ENCODE assay signal across 1 cellular context in the genomic region with DNA sequence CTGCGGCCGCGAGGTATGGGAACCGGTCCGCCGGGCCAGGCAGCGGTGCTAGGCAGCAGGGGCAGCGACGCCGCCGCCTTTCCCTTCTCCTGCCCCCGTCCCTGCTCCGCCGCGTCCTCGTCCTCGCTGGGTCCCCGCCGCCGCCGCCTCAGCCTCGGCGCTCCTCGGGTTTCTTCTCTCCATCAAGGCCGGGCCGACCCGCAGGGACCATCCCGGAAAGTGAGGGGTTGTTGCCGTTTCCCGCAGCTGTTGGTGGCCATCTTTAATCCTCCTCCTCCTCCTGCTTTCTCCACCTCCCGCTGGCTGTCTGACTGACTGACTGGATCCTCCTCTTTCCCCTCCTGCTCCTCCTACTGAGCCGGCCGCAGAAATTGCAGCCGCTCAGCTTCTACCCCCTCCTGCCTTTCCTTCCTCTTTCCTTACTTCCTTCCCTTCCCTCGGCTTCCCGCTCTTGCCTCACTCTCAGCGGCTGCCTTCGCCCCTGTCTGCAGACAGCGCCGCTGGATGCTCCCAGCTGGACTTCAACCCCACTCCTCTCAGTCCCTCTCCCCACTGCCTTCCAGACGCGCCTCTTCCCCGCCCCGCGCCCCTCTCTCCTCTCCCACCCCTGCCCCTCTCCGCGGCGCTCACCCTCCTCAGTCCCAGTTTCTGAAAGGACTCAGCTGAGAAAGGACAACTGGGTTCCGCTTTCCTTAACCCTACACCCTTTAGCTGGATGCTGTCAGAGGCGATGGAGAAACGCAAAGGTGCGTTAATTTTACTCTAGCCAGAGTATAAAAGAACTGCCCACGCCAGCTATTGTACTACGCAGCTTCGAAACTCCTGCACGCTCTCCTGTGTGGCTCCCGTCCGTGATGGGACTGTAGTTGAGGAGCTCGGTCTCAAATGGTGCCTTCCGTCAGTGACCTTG.
TF ChIP-seq lines count a peak whose summit lies in the region.

A gene with protein sequence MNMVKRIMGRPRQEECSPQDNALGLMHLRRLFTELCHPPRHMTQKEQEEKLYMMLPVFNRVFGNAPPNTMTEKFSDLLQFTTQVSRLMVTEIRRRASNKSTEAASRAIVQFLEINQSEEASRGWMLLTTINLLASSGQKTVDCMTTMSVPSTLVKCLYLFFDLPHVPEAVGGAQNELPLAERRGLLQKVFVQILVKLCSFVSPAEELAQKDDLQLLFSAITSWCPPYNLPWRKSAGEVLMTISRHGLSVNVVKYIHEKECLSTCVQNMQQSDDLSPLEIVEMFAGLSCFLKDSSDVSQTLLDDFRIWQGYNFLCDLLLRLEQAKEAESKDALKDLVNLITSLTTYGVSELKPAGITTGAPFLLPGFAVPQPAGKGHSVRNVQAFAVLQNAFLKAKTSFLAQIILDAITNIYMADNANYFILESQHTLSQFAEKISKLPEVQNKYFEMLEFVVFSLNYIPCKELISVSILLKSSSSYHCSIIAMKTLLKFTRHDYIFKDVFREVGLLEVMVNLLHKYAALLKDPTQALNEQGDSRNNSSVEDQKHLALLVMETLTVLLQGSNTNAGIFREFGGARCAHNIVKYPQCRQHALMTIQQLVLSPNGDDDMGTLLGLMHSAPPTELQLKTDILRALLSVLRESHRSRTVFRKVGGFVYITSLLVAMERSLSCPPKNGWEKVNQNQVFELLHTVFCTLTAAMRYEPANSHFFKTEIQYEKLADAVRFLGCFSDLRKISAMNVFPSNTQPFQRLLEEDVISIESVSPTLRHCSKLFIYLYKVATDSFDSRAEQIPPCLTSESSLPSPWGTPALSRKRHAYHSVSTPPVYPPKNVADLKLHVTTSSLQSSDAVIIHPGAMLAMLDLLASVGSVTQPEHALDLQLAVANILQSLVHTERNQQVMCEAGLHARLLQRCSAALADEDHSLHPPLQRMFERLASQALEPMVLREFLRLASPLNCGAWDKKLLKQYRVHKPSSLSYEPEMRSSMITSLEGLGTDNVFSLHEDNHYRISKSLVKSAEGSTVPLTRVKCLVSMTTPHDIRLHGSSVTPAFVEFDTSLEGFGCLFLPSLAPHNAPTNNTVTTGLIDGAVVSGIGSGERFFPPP (N-terminal part only) (minus strand): TSS at position 309 of the 910 bp plus-strand sequence. CDS start 106,099 bp downstream, outside the sequence.

TF ChIP-seq in HepG2, 621 proteins besides CTCF, POLR2A, EP300 and RAD21 (continued from another document and continues in another):
- TF ChIP-seq, protein P1, sequence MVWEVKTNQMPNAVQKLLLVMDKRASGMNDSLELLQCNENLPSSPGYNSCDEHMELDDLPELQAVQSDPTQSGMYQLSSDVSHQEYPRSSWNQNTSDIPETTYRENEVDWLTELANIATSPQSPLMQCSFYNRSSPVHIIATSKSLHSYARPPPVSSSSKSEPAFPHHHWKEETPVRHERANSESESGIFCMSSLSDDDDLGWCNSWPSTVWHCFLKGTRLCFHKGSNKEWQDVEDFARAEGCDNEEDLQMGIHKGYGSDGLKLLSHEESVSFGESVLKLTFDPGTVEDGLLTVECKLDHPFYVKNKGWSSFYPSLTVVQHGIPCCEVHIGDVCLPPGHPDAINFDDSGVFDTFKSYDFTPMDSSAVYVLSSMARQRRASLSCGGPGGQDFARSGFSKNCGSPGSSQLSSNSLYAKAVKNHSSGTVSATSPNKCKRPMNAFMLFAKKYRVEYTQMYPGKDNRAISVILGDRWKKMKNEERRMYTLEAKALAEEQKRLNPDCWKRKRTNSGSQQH (CRISPR knock-in tag; IDR thresholded peaks at IDR 0.05; ENCODE audit: low read depth): no peak
- TF ChIP-seq POGZ (CRISPR knock-in tag; IDR thresholded peaks at IDR 0.05): no peak
- no peak for TF ChIP-seq MTF1 (CRISPR knock-in tag; IDR thresholded peaks at IDR 0.05)
- TF ChIP-seq POLR2AphosphoS5 (IDR thresholded peaks at IDR 0.05; ENCODE audit: low read depth, low read length): peak; percentile 73
- no peak for TF ChIP-seq ELF4 (CRISPR knock-in tag; IDR thresholded peaks at IDR 0.05; ENCODE audit: borderline replicate concordance)
- TF ChIP-seq ZNF224 (CRISPR knock-in tag; IDR thresholded peaks at IDR 0.05): no peak
- 0 out of 2 replicates have a peak, but pooled peaks have one; percentile 26 for TF ChIP-seq DNMT1 (CRISPR knock-in tag; IDR thresholded peaks at IDR 0.05)
- no peak for TF ChIP-seq ZBTB3 (CRISPR knock-in tag; IDR thresholded peaks at IDR 0.05; ENCODE audit: borderline replicate concordance, low read depth)
- no peak for TF ChIP-seq PRPF4 (IDR thresholded peaks at IDR 0.05; ENCODE audit: low read depth, low read length, poor library complexity, severe bottlenecking)
- TF ChIP-seq, protein P2, sequence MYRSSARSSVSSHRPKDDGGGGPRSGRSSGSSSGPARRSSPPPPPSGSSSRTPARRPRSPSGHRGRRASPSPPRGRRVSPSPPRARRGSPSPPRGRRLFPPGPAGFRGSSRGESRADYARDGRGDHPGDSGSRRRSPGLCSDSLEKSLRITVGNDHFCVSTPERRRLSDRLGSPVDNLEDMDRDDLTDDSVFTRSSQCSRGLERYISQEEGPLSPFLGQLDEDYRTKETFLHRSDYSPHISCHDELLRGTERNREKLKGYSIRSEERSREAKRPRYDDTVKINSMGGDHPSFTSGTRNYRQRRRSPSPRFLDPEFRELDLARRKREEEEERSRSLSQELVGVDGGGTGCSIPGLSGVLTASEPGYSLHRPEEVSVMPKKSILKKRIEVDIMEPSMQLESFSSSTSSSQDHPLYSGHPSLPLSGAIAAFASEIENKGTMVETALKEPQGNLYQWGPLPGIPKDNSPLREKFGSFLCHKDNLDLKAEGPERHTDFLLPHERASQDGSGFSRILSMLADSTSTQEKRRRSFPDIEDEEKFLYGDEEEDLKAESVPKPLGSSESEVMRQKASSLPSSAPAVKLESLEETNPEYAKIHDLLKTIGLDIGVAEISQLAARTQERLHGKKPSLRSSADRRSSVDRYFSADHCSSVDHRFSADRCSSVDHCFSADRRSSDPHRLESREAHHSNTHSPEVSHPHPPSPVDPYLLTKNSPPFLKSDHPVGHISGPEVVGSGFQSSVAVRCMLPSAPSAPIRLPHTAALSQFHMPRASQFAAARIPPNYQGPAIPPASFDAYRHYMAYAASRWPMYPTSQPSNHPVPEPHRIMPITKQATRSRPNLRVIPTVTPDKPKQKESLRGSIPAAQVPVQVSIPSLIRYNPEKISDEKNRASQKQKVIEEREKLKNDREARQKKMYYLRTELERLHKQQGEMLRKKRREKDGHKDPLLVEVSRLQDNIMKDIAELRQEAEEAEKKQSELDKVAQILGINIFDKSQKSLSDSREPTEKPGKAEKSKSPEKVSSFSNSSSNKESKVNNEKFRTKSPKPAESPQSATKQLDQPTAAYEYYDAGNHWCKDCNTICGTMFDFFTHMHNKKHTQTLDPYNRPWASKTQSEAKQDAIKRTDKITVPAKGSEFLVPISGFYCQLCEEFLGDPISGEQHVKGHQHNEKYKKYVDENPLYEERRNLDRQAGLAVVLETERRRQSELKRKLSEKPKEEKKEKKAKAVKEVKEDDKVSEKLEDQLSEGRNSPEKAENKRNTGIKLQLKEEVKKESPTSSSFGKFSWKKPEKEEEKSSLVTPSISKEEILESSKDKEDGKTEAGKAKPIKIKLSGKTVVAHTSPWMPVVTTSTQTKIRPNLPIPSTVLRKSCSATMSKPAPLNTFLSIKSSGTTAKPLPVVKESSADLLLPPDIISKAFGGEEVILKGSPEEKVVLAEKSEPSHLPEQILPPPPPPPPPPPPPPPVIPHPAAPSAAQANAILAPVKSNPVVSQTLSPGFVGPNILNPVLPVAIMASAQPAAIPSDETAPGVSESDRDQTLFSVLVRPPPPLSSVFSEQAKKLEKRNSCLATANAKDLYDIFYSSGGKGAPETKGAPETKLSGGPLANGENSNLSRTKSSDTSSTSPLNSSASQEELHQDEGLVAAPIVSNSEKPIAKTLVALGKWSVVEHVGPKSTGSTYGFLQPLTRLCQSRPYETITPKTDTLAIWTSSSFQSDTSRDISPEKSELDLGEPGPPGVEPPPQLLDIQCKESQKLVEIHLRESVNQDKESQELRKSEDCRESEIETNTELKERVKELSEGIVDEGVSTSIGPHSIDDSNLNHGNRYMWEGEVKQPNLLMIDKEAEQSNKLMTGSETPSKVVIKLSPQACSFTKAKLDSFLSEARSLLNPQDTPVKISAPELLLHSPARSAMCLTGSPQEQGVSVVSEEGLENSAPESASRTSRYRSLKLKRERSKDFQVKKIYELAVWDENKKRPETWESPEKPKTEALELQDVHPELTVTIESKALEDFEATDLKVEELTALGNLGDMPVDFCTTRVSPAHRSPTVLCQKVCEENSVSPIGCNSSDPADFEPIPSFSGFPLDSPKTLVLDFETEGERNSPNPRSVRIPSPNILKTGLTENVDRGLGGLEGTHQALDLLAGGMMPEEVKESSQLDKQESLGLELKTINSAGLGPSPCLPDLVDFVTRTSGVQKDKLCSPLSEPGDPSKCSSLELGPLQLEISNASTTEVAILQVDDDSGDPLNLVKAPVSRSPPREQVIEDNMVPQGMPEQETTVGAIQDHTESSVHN (CRISPR knock-in tag; IDR thresholded peaks at IDR 0.05): no peak
- no peak for TF ChIP-seq DPF2 (CRISPR knock-in tag; IDR thresholded peaks at IDR 0.05; ENCODE audit: borderline replicate concordance, low read depth)
- TF ChIP-seq, protein P3, sequence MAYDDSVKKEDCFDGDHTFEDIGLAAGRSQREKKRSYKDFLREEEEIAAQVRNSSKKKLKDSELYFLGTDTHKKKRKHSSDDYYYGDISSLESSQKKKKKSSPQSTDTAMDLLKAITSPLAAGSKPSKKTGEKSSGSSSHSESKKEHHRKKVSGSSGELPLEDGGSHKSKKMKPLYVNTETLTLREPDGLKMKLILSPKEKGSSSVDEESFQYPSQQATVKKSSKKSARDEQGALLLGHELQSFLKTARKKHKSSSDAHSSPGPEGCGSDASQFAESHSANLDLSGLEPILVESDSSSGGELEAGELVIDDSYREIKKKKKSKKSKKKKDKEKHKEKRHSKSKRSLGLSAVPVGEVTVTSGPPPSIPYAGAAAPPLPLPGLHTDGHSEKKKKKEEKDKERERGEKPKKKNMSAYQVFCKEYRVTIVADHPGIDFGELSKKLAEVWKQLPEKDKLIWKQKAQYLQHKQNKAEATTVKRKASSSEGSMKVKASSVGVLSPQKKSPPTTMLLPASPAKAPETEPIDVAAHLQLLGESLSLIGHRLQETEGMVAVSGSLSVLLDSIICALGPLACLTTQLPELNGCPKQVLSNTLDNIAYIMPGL (CRISPR knock-in tag; IDR thresholded peaks at IDR 0.05; ENCODE audit: borderline replicate concordance in 1 of 2, low read depth in 1 of 2): peak; percentile 20 to 44; a peak in 3 of 4 replicates
- TF ChIP-seq, protein P4, sequence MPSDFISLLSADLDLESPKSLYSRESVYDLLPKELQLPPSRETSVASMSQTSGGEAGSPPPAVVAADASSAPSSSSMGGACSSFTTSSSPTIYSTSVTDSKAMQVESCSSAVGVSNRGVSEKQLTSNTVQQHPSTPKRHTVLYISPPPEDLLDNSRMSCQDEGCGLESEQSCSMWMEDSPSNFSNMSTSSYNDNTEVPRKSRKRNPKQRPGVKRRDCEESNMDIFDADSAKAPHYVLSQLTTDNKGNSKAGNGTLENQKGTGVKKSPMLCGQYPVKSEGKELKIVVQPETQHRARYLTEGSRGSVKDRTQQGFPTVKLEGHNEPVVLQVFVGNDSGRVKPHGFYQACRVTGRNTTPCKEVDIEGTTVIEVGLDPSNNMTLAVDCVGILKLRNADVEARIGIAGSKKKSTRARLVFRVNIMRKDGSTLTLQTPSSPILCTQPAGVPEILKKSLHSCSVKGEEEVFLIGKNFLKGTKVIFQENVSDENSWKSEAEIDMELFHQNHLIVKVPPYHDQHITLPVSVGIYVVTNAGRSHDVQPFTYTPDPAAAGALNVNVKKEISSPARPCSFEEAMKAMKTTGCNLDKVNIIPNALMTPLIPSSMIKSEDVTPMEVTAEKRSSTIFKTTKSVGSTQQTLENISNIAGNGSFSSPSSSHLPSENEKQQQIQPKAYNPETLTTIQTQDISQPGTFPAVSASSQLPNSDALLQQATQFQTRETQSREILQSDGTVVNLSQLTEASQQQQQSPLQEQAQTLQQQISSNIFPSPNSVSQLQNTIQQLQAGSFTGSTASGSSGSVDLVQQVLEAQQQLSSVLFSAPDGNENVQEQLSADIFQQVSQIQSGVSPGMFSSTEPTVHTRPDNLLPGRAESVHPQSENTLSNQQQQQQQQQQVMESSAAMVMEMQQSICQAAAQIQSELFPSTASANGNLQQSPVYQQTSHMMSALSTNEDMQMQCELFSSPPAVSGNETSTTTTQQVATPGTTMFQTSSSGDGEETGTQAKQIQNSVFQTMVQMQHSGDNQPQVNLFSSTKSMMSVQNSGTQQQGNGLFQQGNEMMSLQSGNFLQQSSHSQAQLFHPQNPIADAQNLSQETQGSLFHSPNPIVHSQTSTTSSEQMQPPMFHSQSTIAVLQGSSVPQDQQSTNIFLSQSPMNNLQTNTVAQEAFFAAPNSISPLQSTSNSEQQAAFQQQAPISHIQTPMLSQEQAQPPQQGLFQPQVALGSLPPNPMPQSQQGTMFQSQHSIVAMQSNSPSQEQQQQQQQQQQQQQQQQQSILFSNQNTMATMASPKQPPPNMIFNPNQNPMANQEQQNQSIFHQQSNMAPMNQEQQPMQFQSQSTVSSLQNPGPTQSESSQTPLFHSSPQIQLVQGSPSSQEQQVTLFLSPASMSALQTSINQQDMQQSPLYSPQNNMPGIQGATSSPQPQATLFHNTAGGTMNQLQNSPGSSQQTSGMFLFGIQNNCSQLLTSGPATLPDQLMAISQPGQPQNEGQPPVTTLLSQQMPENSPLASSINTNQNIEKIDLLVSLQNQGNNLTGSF (CRISPR knock-in tag; IDR thresholded peaks at IDR 0.05): no peak
- no peak for TF ChIP-seq TBL1XR1 (IDR thresholded peaks at IDR 0.05; ENCODE audit: borderline replicate concordance, low read length, partially characterized antibody)
- peak; percentile 62 for TF ChIP-seq HNF4A (CRISPR knock-in tag; IDR thresholded peaks at IDR 0.05)
- TF ChIP-seq, protein P5, sequence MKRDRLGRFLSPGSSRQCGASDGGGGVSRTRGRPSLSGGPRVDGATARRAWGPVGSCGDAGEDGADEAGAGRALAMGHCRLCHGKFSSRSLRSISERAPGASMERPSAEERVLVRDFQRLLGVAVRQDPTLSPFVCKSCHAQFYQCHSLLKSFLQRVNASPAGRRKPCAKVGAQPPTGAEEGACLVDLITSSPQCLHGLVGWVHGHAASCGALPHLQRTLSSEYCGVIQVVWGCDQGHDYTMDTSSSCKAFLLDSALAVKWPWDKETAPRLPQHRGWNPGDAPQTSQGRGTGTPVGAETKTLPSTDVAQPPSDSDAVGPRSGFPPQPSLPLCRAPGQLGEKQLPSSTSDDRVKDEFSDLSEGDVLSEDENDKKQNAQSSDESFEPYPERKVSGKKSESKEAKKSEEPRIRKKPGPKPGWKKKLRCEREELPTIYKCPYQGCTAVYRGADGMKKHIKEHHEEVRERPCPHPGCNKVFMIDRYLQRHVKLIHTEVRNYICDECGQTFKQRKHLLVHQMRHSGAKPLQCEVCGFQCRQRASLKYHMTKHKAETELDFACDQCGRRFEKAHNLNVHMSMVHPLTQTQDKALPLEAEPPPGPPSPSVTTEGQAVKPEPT (CRISPR knock-in tag; IDR thresholded peaks at IDR 0.05; ENCODE audit: low read depth): no peak
- TF ChIP-seq SNRNP70 (IDR thresholded peaks at IDR 0.05; ENCODE audit: low read depth, low read length): no peak
- no peak for TF ChIP-seq CBX2 (IDR thresholded peaks at IDR 0.05; ENCODE audit: low read depth, low read length)
- TF ChIP-seq CBX2 (CRISPR knock-in tag; IDR thresholded peaks at IDR 0.05; ENCODE audit: low read depth): no peak
- no peak for TF ChIP-seq CHD4 (IDR thresholded peaks at IDR 0.05; ENCODE audit: borderline replicate concordance, low read length)
- TF ChIP-seq GZF1 (CRISPR knock-in tag; IDR thresholded peaks at IDR 0.05): no peak
- TF ChIP-seq ZNF17 (CRISPR knock-in tag; IDR thresholded peaks at IDR 0.05): no peak
- no peak for TF ChIP-seq ARNTL (CRISPR knock-in tag; IDR thresholded peaks at IDR 0.05)
- TF ChIP-seq AGO2 (optimal IDR thresholded peaks at IDR 0.05; ENCODE audit: low read depth, low read length): no peak
